ENCODE assay signal across 37 cellular contexts in the genomic region with DNA sequence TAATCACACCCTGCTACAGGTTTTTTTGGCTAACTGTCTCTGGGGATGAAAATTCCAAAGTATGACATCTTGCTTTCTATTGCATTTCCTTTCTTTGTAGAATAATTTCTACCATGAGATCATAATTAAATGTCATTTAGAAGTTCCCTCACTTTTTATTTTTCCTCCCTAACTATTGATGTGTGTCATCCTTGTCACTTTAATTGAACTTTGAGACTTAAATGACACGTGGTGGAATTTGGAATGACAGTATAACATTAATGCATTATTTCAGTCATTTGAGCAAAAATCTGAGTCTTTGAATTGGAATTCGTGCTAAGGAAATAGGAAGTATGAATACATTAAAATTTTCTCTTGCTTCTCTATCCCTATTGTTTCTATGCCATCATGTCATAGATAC.
"Had no signal": no experiment of that assay in that cellular context is flagged by ENCODE, and none has a peak within 500 bp of the region (broad histone marks: within the 10 kb centered on the region; RNA-seq: fewer than 3 reads in every experiment).

No MANE protein-coding gene starts in this region.

- H3K27me3 ChIP-seq: adrenal gland, ascending aorta, body of pancreas, brain microvascular endothelial cell, breast epithelium, cardiac muscle cell had no signal

- H3K27ac ChIP-seq: adrenal gland, ascending aorta, body of pancreas, brain microvascular endothelial cell, breast epithelium, cardiac muscle cell had no signal

- H3K4me3 Mint-ChIP-seq: activated naive CD4-positive, alpha-beta T cell treated with anti-CD3 and anti-CD28 coated beads for 36 hours; activated naive CD4-positive, alpha-beta T cell treated with anti-CD3 and anti-CD28 coated beads, Interleukin-2, amount 10 ng/mL, durations not matched to agents 7 days and 5 days; activated naive CD4-positive, alpha-beta T cell treated with anti-CD3 and anti-CD28 coated beads, Interleukin-2, amount 50 U/mL, for 24 hours; activated naive CD8-positive, alpha-beta T cell; activated naive CD8-positive, alpha-beta T cell treated with anti-CD3 and anti-CD28 coated beads for 36 hours; activated naive CD8-positive, alpha-beta T cell treated with anti-CD3 and anti-CD28 coated beads, Interleukin-2, amount 10 ng/mL, durations not matched to agents 7 days and 5 days; activated naive CD8-positive, alpha-beta T cell treated with anti-CD3 and anti-CD28 coated beads, Interleukin-2, amount 50 U/mL, for 24 hours; activated T-cell treated with anti-CD3 and anti-CD28 coated beads, Interleukin-2, amount 50 U/mL, for 24 hours; activated T-cell treated with anti-CD3 and anti-CD28 coated beads, Interleukin-2, amount 50 U/mL, for 4 hours; activated T-cell treated with anti-CD3 and anti-CD28 coated beads, Interleukin-2, amount 50 U/mL, for 72 hours; activated T-helper 1 cell treated with anti-CD3 and anti-CD28 coated beads, Interleukin-12 subunit alpha, Interleukin-12 subunit beta, Interleukin-2, Interleukin-4 antibody, amounts not matched to agents 30 ng/mL and 10 ng/mL and 1 ng/mL, durations not matched to agents 14 hours and 24 hours and 36 hours; activated T-helper 17 cell treated with anti-CD3 and anti-CD28 coated beads, Interleukin-2, amount 50 U/mL, for 72 hours; brain; central memory CD8-positive, alpha-beta T cell had no signal

- ATAC-seq: activated naive CD4-positive, alpha-beta T cell treated with anti-CD3 and anti-CD28 coated beads, Interleukin-2, amount 50 U/mL, for 72 hours; activated naive CD8-positive, alpha-beta T cell treated with anti-CD3 and anti-CD28 coated beads, Interleukin-2, amount 50 U/mL, for 24 hours; activated T-cell treated with anti-CD3 and anti-CD28 coated beads, Interleukin-2, amount 50 U/mL, for 4 hours; activated T-cell treated with anti-CD3 and anti-CD28 coated beads, Interleukin-2, amount 50 U/mL, for 72 hours; activated T-helper 17 cell treated with anti-CD3 and anti-CD28 coated beads, Interleukin-2, amount 50 U/mL, for 72 hours; body of pancreas had no signal

- H3K4me1 ChIP-seq: adrenal gland, ascending aorta, body of pancreas, breast epithelium had no signal

- H3K9me3 ChIP-seq: adrenal gland, ascending aorta, body of pancreas, breast epithelium had no signal

- H3K4me3 ChIP-seq: adrenal gland, ascending aorta, body of pancreas, breast epithelium, cardiac muscle cell had no signal

- H3K36me3 ChIP-seq: adrenal gland, ascending aorta, brain microvascular endothelial cell, breast epithelium, cardiac muscle cell had no signal

- H3K27ac Mint-ChIP-seq: activated naive CD4-positive, alpha-beta T cell treated with anti-CD3 and anti-CD28 coated beads for 36 hours; activated naive CD4-positive, alpha-beta T cell treated with anti-CD3 and anti-CD28 coated beads, Interleukin-2, amount 10 ng/mL, durations not matched to agents 7 days and 5 days; activated naive CD4-positive, alpha-beta T cell treated with anti-CD3 and anti-CD28 coated beads, Interleukin-2, amount 50 U/mL, for 24 hours; activated naive CD4-positive, alpha-beta T cell treated with anti-CD3 and anti-CD28 coated beads, Interleukin-2, amount 50 U/mL, for 72 hours; activated naive CD8-positive, alpha-beta T cell; activated naive CD8-positive, alpha-beta T cell treated with anti-CD3 and anti-CD28 coated beads for 36 hours; activated naive CD8-positive, alpha-beta T cell treated with anti-CD3 and anti-CD28 coated beads, Interleukin-2, amount 10 ng/mL, durations not matched to agents 7 days and 5 days; activated naive CD8-positive, alpha-beta T cell treated with anti-CD3 and anti-CD28 coated beads, Interleukin-2, amount 50 U/mL, for 24 hours; activated T-cell treated with anti-CD3 and anti-CD28 coated beads, Interleukin-2, amount 50 U/mL, for 24 hours; activated T-cell treated with anti-CD3 and anti-CD28 coated beads, Interleukin-2, amount 50 U/mL, for 72 hours; activated T-helper 1 cell treated with anti-CD3 and anti-CD28 coated beads, Interleukin-12 subunit alpha, Interleukin-12 subunit beta, Interleukin-2, Interleukin-4 antibody, amounts not matched to agents 30 ng/mL and 10 ng/mL and 1 ng/mL, durations not matched to agents 14 hours and 24 hours and 36 hours; activated T-helper 17 cell treated with anti-CD3 and anti-CD28 coated beads, Interleukin-2, amount 50 U/mL, for 72 hours; activated T-helper 2 cell treated with anti-CD3 and anti-CD28 coated beads, Interferon-gamma antibody, Interleukin-2, Interleukin-4, amounts not matched to agents 10 μg/mL and 5 μg/mL and 100 μg/mL, durations not matched to agents 14 hours and 24 hours and 36 hours; brain had no signal

- H3K36me3 Mint-ChIP-seq: activated naive CD4-positive, alpha-beta T cell treated with anti-CD3 and anti-CD28 coated beads, Interleukin-2, amount 10 ng/mL, durations not matched to agents 7 days and 5 days; activated naive CD4-positive, alpha-beta T cell treated with anti-CD3 and anti-CD28 coated beads, Interleukin-2, amount 50 U/mL, for 24 hours; activated naive CD4-positive, alpha-beta T cell treated with anti-CD3 and anti-CD28 coated beads, Interleukin-2, amount 50 U/mL, for 72 hours; activated naive CD8-positive, alpha-beta T cell; activated naive CD8-positive, alpha-beta T cell treated with anti-CD3 and anti-CD28 coated beads for 36 hours; activated naive CD8-positive, alpha-beta T cell treated with anti-CD3 and anti-CD28 coated beads, Interleukin-2, amount 10 ng/mL, durations not matched to agents 7 days and 5 days; brain had no signal

- H3K4me1 Mint-ChIP-seq: activated naive CD4-positive, alpha-beta T cell treated with anti-CD3 and anti-CD28 coated beads, Interleukin-2, amount 10 ng/mL, durations not matched to agents 7 days and 5 days; activated naive CD4-positive, alpha-beta T cell treated with anti-CD3 and anti-CD28 coated beads, Interleukin-2, amount 50 U/mL, for 24 hours; activated naive CD8-positive, alpha-beta T cell treated with anti-CD3 and anti-CD28 coated beads for 36 hours; activated naive CD8-positive, alpha-beta T cell treated with anti-CD3 and anti-CD28 coated beads, Interleukin-2, amount 10 ng/mL, durations not matched to agents 7 days and 5 days; activated naive CD8-positive, alpha-beta T cell treated with anti-CD3 and anti-CD28 coated beads, Interleukin-2, amount 50 U/mL, for 24 hours; activated T-helper 17 cell treated with anti-CD3 and anti-CD28 coated beads, Interleukin-2, amount 50 U/mL, for 72 hours; brain; central memory CD8-positive, alpha-beta T cell had no signal

- H3K27me3 Mint-ChIP-seq: activated naive CD4-positive, alpha-beta T cell treated with anti-CD3 and anti-CD28 coated beads, Interleukin-2, amount 10 ng/mL, durations not matched to agents 7 days and 5 days; activated naive CD4-positive, alpha-beta T cell treated with anti-CD3 and anti-CD28 coated beads, Interleukin-2, amount 50 U/mL, for 24 hours; activated naive CD8-positive, alpha-beta T cell; activated naive CD8-positive, alpha-beta T cell treated with anti-CD3 and anti-CD28 coated beads for 36 hours; activated naive CD8-positive, alpha-beta T cell treated with anti-CD3 and anti-CD28 coated beads, Interleukin-2, amount 10 ng/mL, durations not matched to agents 7 days and 5 days; activated naive CD8-positive, alpha-beta T cell treated with anti-CD3 and anti-CD28 coated beads, Interleukin-2, amount 50 U/mL, for 24 hours; activated T-cell treated with anti-CD3 and anti-CD28 coated beads, Interleukin-2, amount 50 U/mL, for 24 hours; activated T-helper 17 cell treated with anti-CD3 and anti-CD28 coated beads, Interleukin-2, amount 50 U/mL, for 72 hours; central memory CD8-positive, alpha-beta T cell had no signal

- DNase-seq: activated effector memory CD4-positive, alpha-beta T cell treated with anti-CD3 and anti-CD28 coated beads, Interleukin-2, amount 50 U/mL, for 16 hours; activated effector memory CD4-positive, alpha-beta T cell treated with Interleukin-2 at 50 U/mL for 16 hours; activated gamma-delta T cell; activated gamma-delta T cell treated with Interleukin-2 at 50 U/mL for 16 hours; activated naive CD4-positive, alpha-beta T cell; activated naive CD4-positive, alpha-beta T cell treated with anti-CD3 and anti-CD28 coated beads for 36 hours; activated naive CD4-positive, alpha-beta T cell treated with anti-CD3 and anti-CD28 coated beads, Interleukin-2, amount 10 ng/mL, durations not matched to agents 7 days and 5 days; activated naive CD4-positive, alpha-beta T cell treated with Interleukin-2 at 50 U/mL for 16 hours; activated naive CD8-positive, alpha-beta T cell treated with anti-CD3 and anti-CD28 coated beads for 36 hours; activated naive CD8-positive, alpha-beta T cell treated with anti-CD3 and anti-CD28 coated beads, Interleukin-2, amount 10 ng/mL, durations not matched to agents 7 days and 5 days; activated naive CD8-positive, alpha-beta T cell treated with anti-CD3 and anti-CD28 coated beads, Interleukin-2, amount 50 U/mL, for 24 hours; activated T-cell treated with anti-CD3 and anti-CD28 coated beads, Interleukin-2, amount 50 U/mL, for 1 hour; activated T-cell treated with anti-CD3 and anti-CD28 coated beads, Interleukin-2, amount 50 U/mL, for 24 hours; activated T-cell treated with anti-CD3 and anti-CD28 coated beads, Interleukin-2, amount 50 U/mL, for 4 hours; activated T-cell treated with anti-CD3 and anti-CD28 coated beads, Interleukin-2, amount 50 U/mL, for 48 hours; activated T-cell treated with anti-CD3 and anti-CD28 coated beads, Interleukin-2, amount 50 U/mL, for 72 hours; adrenal gland; amniotic stem cell; amygdala; anterior cingulate cortex; aorta; body of pancreas; brain microvascular endothelial cell; caudate nucleus; central memory CD4-positive, alpha-beta T cell; cerebellar nuclear complex had no signal
